In the genomic region with DNA sequence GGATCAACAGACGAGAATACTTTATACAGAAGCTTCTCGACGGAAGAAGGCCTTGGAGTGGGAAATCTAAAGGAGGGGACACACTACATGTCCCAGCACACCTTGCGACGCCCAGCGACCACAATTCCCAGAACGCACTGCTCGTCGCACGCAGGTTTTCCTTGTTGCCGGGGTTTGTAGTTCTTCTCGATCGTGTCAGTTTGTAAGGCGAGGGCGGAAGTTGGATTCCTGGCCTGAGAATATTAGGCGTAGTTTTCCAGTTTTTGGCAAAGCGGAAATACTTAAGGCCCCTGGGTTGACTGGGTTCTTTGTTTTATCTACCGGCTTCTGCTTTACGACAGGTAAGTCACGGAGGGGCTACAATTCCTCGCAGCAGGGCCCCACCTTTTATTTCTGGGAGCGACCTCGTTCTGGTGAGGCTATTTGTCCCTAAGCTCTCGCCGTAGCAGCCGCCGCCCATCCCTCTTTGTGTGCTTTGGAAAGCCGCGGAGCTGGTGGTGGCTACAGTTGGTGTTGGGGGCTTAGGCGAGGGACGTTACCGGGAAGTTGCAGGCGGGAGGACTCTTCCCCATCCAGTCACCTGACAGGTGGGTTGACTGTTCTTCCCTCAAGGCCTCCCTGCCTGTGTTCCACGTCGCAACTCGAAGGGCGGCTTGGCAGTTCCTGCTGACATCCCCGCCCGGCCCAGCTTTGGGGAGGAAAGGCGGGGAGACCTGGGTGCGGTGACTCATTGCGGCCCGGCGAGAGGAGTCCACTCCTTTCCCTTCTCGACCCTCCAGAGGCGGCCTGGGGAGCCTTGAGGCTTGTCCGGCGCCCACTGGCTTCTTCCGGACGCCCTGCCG, we compare ENCODE assay signal across 8 cellular contexts. TPM values are rescaled to one million over a fixed set of nuclear protein-coding genes. Genes with fewer than 3 reads are reported as not detected.
DNase-seq lines count a peak whose midpoint lies in the region; ATAC-seq and TF ChIP-seq lines count a peak whose summit lies in the region.

A gene (plus strand): TSS at position 183 of the 842 bp plus-strand sequence. CDS start 2,687 bp downstream, outside the sequence.

- peak within 1 kb of the TSS; percentile 78 to 90 for H3K4me3 ChIP-seq in left lung

- peak within 1 kb of the TSS; percentile 83 for H3K27ac ChIP-seq in C4-2B
- H3K27ac ChIP-seq in left lung: peak within 1 kb of the TSS; percentile 73 to 86

- no peak for TF ChIP-seq CTCF in C4-2B (conservative IDR thresholded peaks at IDR 0.05)
- TF ChIP-seq CTCF in left lung (IDR thresholded peaks at IDR 0.05): no peak

- no peaks in the 10 kb centered on the region for H3K9me3 ChIP-seq in left lung

- H3K4me1 ChIP-seq in left lung: peaks cover 6 to 21% of the 10 kb centered on the region in 2 donors

- peaks cover 0 to 5% of the 10 kb centered on the region in 2 donors for H3K36me3 ChIP-seq in left lung

- intact Hi-C loops in left lung (cut with DNase I): no loop called here

- DNase-seq in NCI-H748 (lab: John Stamatoyannopoulos, UW; ENCODE audit: unreplicated experiment) (peak; percentile 96), dermis blood vessel endothelial cell (peak; percentile 97), left lung (peak; percentile 92 to 95)
- DNase-seq in activated CD4-positive, alpha-beta T cell treated with anti-CD3 and anti-CD28 coated beads, Interleukin-2, amount 50 U/mL, for 4 hours: peak; percentile 71 to 72
- DNase-seq in stimulated activated CD4-positive, alpha-beta T cell treated with anti-CD3 and anti-CD28 coated beads, Interleukin-2, amount 100 ng/mL, for 48 hours: peak; percentile 67 to 70

- ATAC-seq in GM19328 (IDR thresholded peaks at IDR 0.05; ENCODE audit: unreplicated experiment) (peak; percentile 90), HG03521 (IDR thresholded peaks at IDR 0.05; ENCODE audit: unreplicated experiment) (peak; percentile 78), left lung (peak; percentile 98)

- no peaks in the 10 kb centered on the region for H3K27me3 ChIP-seq in left lung

RNA-seq across cellular contexts. Expression of the gene that starts here (rescaled TPM):
- total RNA-seq in dermis blood vessel endothelial cell (164 and 211 TPM in 2 replicates), left lung (10 to 100 TPM; 87.2 to 90.9 TPM)

Comparison
In these comparisons a context has a peak if more than half of its experiments do, and no peak if none do; other contexts are left out.
1. Peak in every context shown above with its lines: DNase-seq, ATAC-seq, H3K4me3 ChIP-seq and H3K27ac ChIP-seq.